ENCODE assay signal across 14 cellular contexts in the genomic region with DNA sequence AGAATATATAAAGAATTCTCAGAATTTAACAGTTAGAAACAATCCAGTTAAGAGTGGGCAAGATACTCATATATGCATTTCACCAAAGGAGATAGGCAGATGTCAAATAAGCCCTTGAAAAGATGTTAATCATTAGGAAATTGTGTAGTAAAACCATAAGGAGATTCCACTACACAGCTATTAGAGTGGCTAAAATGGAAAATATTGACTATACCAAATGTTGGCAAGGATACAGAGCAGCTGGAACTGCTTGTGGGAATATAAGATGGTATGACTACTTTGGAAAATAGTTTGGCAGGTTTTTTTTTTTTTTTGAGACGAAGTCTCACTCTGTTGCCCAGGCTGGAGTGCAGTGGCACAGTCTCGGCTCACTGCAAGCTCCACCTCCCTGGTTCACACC.
"Had no signal": no experiment of that assay in that cellular context is flagged by ENCODE, and none has a peak within 500 bp of the region (broad histone marks: within the 10 kb centered on the region; RNA-seq: fewer than 3 reads in every experiment).

No MANE protein-coding gene starts in this region.

- DNase-seq: activated CD4-positive, alpha-beta T cell treated with anti-CD3 and anti-CD28 coated beads, Interleukin-2, amount 50 U/mL, for 1 hour; activated CD4-positive, CD25-positive, alpha-beta regulatory T cell; activated effector memory CD4-positive, alpha-beta T cell treated with anti-CD3 and anti-CD28 coated beads, Interleukin-2, amount 50 U/mL, for 16 hours; activated T-cell treated with anti-CD3 and anti-CD28 coated beads, Interleukin-2, amount 50 U/mL, for 1 hour; erythroblast; islet precursor cell; naive B cell; ovary; sigmoid colon; spleen; stimulated activated naive CD8-positive, alpha-beta T cell treated with anti-CD3 and anti-CD28 coated beads, Interleukin-15, amount 100 ng/mL, for 72 hours; testis; upper lobe of left lung had no signal

- H3K9me3 Mint-ChIP-seq: naive B cell had no signal

- H3K27me3 Mint-ChIP-seq: naive B cell; stimulated activated naive CD8-positive, alpha-beta T cell treated with anti-CD3 and anti-CD28 coated beads, Interleukin-15, amount 100 ng/mL, for 72 hours had no signal

- H3K27ac ChIP-seq: ovary, sigmoid colon, spleen, testis, upper lobe of left lung had no signal

- H3K36me3 ChIP-seq: ovary, sigmoid colon had no signal

- H3K4me3 Mint-ChIP-seq: naive B cell had no signal

- H3K27ac Mint-ChIP-seq: naive B cell had no signal

- H3K4me1 ChIP-seq: testis had no signal

- H3K9me3 ChIP-seq: ovary, sigmoid colon, spleen, testis, upper lobe of left lung had no signal

- H3K4me3 ChIP-seq: lung, ovary, sigmoid colon, spleen, testis, upper lobe of left lung had no signal

- H3K27me3 ChIP-seq: ovary, sigmoid colon, spleen, testis, upper lobe of left lung had no signal
